ENCODE assay signal across 11 cellular contexts in genomic region chr4:36651253-36651652, GRCh38.
DNase-seq lines count a peak whose midpoint lies in the region; ATAC-seq and TF ChIP-seq lines count a peak whose summit lies in the region.
"Had no signal": no experiment of that assay in that cellular context is flagged by ENCODE, and none has a peak within 500 bp of the region (broad histone marks: within the 10 kb centered on the region; RNA-seq: fewer than 3 reads in every experiment).

No MANE protein-coding gene starts in this region.

- no peak overlapping the region for H3K4me3 Mint-ChIP-seq in MCF 10A (ENCODE audit: unreplicated experiment)

- no peaks in the 10 kb centered on the region for H3K27me3 Mint-ChIP-seq in MCF 10A (ENCODE audit: insufficient read depth, unreplicated experiment)

- no peak overlapping the region for H3K27ac Mint-ChIP-seq in MCF 10A (ENCODE audit: low read depth, unreplicated experiment)

- ATAC-seq in HG02588 (IDR thresholded peaks at IDR 0.05; ENCODE audit: unreplicated experiment) (peak; percentile 97), HG03469 (IDR thresholded peaks at IDR 0.05; ENCODE audit: unreplicated experiment) (peak; percentile 99), heart right ventricle (no peak)

- H3K9me3 ChIP-seq in breast epithelium (no peaks in the 10 kb centered on the region), heart right ventricle (peaks cover 0 to 2% (median 0%) of the 10 kb centered on the region in 11 donors), sigmoid colon (no peaks in the 10 kb centered on the region)
- H3K9me3 ChIP-seq: neutrophil had no signal

- H3K27me3 ChIP-seq in breast epithelium, result no peaks in the 10 kb centered on the region
- H3K27me3 ChIP-seq in heart right ventricle, result no peaks in the 10 kb centered on the region
- H3K27me3 ChIP-seq in sigmoid colon, result no peaks in the 10 kb centered on the region
- H3K27me3 ChIP-seq: neutrophil had no signal

- intact Hi-C loops in MCF 10A (cut with micrococcal nuclease) (no loop called here), breast epithelium (cut with DNase I; ENCODE audit: low total_unique reads) (no loop called here), heart right ventricle (cut with DNase I) (no loop called here), sigmoid colon (cut with DNase I) (no loop called here)

- H3K36me3 ChIP-seq in breast epithelium, result no peaks in the 10 kb centered on the region
- H3K36me3 ChIP-seq in heart right ventricle, result no peaks in the 10 kb centered on the region
- no peaks in the 10 kb centered on the region for H3K36me3 ChIP-seq in sigmoid colon
- H3K36me3 ChIP-seq: neutrophil had no signal

- WGBS in heart right ventricle, 2 donors, result 69 to 79% methylated on average over 3 of the region's 3 CpGs
- WGBS in sigmoid colon, 2 donors, result 79 to 81% methylated on average over 3 of the region's 3 CpGs

- DNase-seq in MCF 10A (ENCODE audit: unreplicated experiment), result peak; percentile 60
- no peak for DNase-seq in breast epithelium (ENCODE audit: low spot score in 2 of 2)
- no peak for DNase-seq in COLO829 (ENCODE audit: low spot score)
- no peak for DNase-seq in heart right ventricle
- no peak for DNase-seq in retina
- no peak for DNase-seq in sigmoid colon
- DNase-seq: dermis blood vessel endothelial cell, SHP77 had no signal

- H3K36me3 Mint-ChIP-seq in MCF 10A (ENCODE audit: insufficient read depth, unreplicated experiment), result no peaks in the 10 kb centered on the region

- TF ChIP-seq POLR2A in breast epithelium (IDR thresholded peaks at IDR 0.05) (no peak), sigmoid colon (IDR thresholded peaks at IDR 0.05) (no peak)

- H3K27ac ChIP-seq in breast epithelium (no peak overlapping the region), heart right ventricle (no peak overlapping the region), sigmoid colon (no peak overlapping the region)
- H3K27ac ChIP-seq: neutrophil had no signal

- no TSS peak for BruUV-seq in MCF 10A (replicated peaks; lab: Mats Ljungman, UMichigan)

- no peak for TF ChIP-seq EP300 in sigmoid colon (IDR thresholded peaks at IDR 0.05)

- TF ChIP-seq CTCF in MCF 10A (IDR thresholded peaks at IDR 0.05; ENCODE audit: unreplicated experiment) (no peak), breast epithelium (IDR thresholded peaks at IDR 0.05) (no peak), heart right ventricle (IDR thresholded peaks at IDR 0.05) (no peak), sigmoid colon (IDR thresholded peaks at IDR 0.05) (no peak)

- peaks cover 12% of the 10 kb centered on the region for H3K4me1 Mint-ChIP-seq in MCF 10A (ENCODE audit: insufficient read depth, unreplicated experiment)

- H3K4me3 ChIP-seq in breast epithelium, result no peak overlapping the region
- H3K4me3 ChIP-seq in heart right ventricle, result no peak overlapping the region
- H3K4me3 ChIP-seq in sigmoid colon, result no peak overlapping the region

- no peaks in the 10 kb centered on the region for H3K4me1 ChIP-seq in breast epithelium
- H3K4me1 ChIP-seq in heart right ventricle, result no peaks in the 10 kb centered on the region
- H3K4me1 ChIP-seq in sigmoid colon, result no peaks in the 10 kb centered on the region

- CTCF ChIA-PET in MCF 10A (lab: Yijun Ruan, JAX), result interaction anchor here (0.6 kb wide), 1 partner anchor 256 kb away, joined by 3 read pairs; no protein-coding TSS in a partner anchor

- POLR2A ChIA-PET in MCF 10A (lab: Yijun Ruan, JAX), result interaction anchor here (1.2 kb wide), 1 partner anchor 22 kb away, joined by 3 read pairs; no protein-coding TSS in a partner anchor

- H3K9me3 Mint-ChIP-seq in MCF 10A (ENCODE audit: unreplicated experiment), result no peaks in the 10 kb centered on the region

Comparison
In these comparisons a context has a peak if more than half of its experiments do, and no peak if none do; other contexts are left out.
1. ATAC-seq: peak in HG02588 (single experiment) and HG03469 (single experiment); none in heart right ventricle (0 of 8).